Comparison of ENCODE assay signal across 29 cellular contexts in the genomic region with DNA sequence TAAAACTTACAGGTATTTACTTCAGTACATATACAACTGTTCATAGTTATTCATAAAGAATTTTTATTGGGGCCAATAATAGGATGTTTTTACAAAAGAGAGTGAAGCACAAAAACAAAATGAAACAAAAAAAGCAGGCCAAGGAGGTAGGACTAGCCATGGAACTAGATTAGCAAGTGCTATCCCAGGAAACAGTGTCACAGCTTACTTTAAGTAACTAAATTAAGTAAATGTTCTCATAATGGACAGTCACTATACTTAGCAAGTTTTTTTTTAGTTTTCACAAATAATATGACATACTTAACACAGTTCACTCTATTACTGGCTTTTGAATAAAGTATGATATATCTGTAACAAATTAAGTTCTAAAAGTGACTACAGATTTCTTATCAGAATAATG.
"Had no signal": no experiment of that assay in that cellular context is flagged by ENCODE, and none has a peak within 500 bp of the region (broad histone marks: within the 10 kb centered on the region; RNA-seq: fewer than 3 reads in every experiment).

No MANE protein-coding gene starts in this region.

- H3K27ac ChIP-seq: WERI-Rb-1 had no signal

- H3K36me3 ChIP-seq: WERI-Rb-1 had no signal

- FAIRE-seq: bronchial epithelial cell had no signal

- DNase-seq: activated CD4-positive, alpha-beta memory T cell treated with anti-CD3 and anti-CD28 coated beads, Interleukin-2, amount 10 ng/mL, durations not matched to agents 7 days and 5 days; activated CD4-positive, alpha-beta T cell treated with anti-CD3 and anti-CD28 coated beads for 1 hour; activated CD4-positive, alpha-beta T cell treated with anti-CD3 and anti-CD28 coated beads for 48 hours; activated CD4-positive, CD25-positive, alpha-beta regulatory T cell; activated CD8-positive, alpha-beta memory T cell treated with anti-CD3 and anti-CD28 coated beads for 24 hours; activated CD8-positive, alpha-beta memory T cell treated with anti-CD3 and anti-CD28 coated beads, Interleukin-2, amount 10 ng/mL, durations not matched to agents 7 days and 5 days; activated CD8-positive, alpha-beta memory T cell treated with anti-CD3 and anti-CD28 coated beads, Interleukin-2, amount 50 U/mL, for 48 hours; activated effector memory CD4-positive, alpha-beta T cell treated with Interleukin-2 at 50 U/mL for 16 hours; activated naive CD4-positive, alpha-beta T cell treated with anti-CD3 and anti-CD28 coated beads, Interleukin-2, amount 10 ng/mL, durations not matched to agents 7 days and 5 days; activated naive CD8-positive, alpha-beta T cell treated with anti-CD3 and anti-CD28 coated beads, Interleukin-2, amount 50 U/mL, for 24 hours; activated T-cell treated with anti-CD3 and anti-CD28 coated beads, Interleukin-2, amount 50 U/mL, for 48 hours; anterior cingulate cortex; caudate nucleus; cerebellar nuclear complex; NCI-H1105; NCI-H1436; NCI-H1694 treated with DMSO at 0.1 percent for 48 hours; NCI-H2029 treated with DMSO at 0.1 percent for 48 hours; NCI-H2107; NCI-H2171; NCI-H510A; NCI-H526; NCI-H748 treated with DMSO at 0.1 percent for 48 hours; NK-92 treated with Interleukin-12 subunit alpha and Interleukin-12 subunit beta, amount 100 ng/mL, for 24 hours; OCI-M1; Right ventricle myocardium superior; T1000; WERI-Rb-1 had no signal

- ATAC-seq: activated CD8-positive, alpha-beta memory T cell treated with anti-CD3 and anti-CD28 coated beads, Interleukin-2, amount 10 ng/mL, durations not matched to agents 7 days and 5 days; activated naive CD8-positive, alpha-beta T cell treated with anti-CD3 and anti-CD28 coated beads, Interleukin-2, amount 50 U/mL, for 24 hours had no signal
